8 cellular contexts compared by ENCODE assay signal in the genomic region with DNA sequence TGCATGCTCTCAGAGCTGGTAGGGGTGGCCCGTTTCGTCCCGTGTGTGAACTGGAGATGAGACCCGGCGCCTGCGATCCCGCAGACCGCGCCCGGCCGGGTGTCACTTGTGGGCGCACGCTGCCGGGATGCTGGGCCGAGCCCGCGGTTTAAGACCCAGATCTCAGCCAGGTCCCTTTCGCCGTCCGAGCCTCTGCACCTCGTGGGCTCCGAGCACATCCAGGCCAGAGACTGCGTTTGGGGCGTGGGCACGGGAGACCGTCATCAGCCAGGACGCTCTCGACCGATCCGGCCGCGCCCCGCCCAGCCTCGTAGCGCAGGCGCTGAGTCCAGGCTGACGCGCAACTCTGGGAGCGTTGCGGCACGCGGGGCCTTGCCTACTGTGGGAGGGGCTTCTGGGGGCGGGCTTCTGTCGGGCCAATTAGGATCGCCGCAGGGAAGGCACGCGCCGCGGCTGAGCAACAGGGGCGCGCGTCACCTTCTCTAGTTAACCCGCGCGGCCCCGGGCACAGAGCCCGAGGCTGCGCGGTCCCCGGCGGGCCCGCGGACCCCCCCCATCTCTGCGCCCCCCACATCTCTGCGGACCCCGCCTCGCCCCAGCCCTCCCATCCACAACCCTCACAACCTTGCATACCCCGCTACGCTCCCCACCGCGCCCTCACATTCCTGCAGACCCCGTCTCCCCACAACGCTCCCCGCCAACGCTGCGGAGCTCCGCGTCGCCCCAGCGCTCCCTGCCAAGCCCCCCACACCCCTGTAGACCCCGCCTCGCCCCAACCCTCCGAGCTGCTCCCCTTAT. TPM values are rescaled to one million over a fixed set of nuclear protein-coding genes. Genes with fewer than 3 reads are reported as not detected.
DNase-seq lines count a peak whose midpoint lies in the region; ATAC-seq and TF ChIP-seq lines count a peak whose summit lies in the region.

No MANE protein-coding gene starts in this region.

- ATAC-seq in RWPE2 (ENCODE audit: low read depth), result peak; percentile 87
- ATAC-seq in stimulated activated naive CD8-positive, alpha-beta T cell treated with anti-CD3 and anti-CD28 coated beads, Interleukin-15, amount 100 ng/mL, for 72 hours, result peak; percentile 90

- no peaks in the 10 kb centered on the region for H4K20me1 ChIP-seq in neural cell (ENCODE audit: insufficient read depth)

- H3K4me3 Mint-ChIP-seq in stimulated activated naive CD8-positive, alpha-beta T cell treated with anti-CD3 and anti-CD28 coated beads, Interleukin-15, amount 100 ng/mL, for 72 hours, result peak overlapping the region; percentile 91 to 95

- no peak for TF ChIP-seq EP300 in neural cell (conservative IDR thresholded peaks at IDR 0.05; ENCODE audit: poor library complexity, severe bottlenecking)

- no peaks in the 10 kb centered on the region for H3K9me2 ChIP-seq in neural cell (ENCODE audit: insufficient read depth, low read length)

- H2AFZ ChIP-seq in neural cell (ENCODE audit: low read depth, low read length), result peak overlapping the region; percentile 87

- DNase-seq in Daoy (ENCODE audit: low read depth) (peak; percentile 97), H4 (ENCODE audit: low spot score) (peak; percentile 95), LoVo (ENCODE audit: low spot score) (peak; percentile 97), RWPE2 (ENCODE audit: low spot score) (peak; percentile 98), fibroblast of pulmonary artery (ENCODE audit: low read depth) (peak; percentile 97)
- peak; percentile 97 for DNase-seq in activated effector memory CD4-positive, alpha-beta T cell treated with Interleukin-2 at 50 U/mL for 16 hours
- DNase-seq in stimulated activated naive CD8-positive, alpha-beta T cell treated with anti-CD3 and anti-CD28 coated beads, Interleukin-15, amount 100 ng/mL, for 72 hours, result peak; percentile 95 to 98

- H3K9ac ChIP-seq in neural cell (ENCODE audit: low read length), result peak overlapping the region; percentile 88

- H3K4me1 ChIP-seq in RWPE2 (ENCODE audit: insufficient read depth, poor library complexity, severe bottlenecking), result peaks cover 4% of the 10 kb centered on the region

- peak overlapping the region; percentile 94 to 96 for H3K27ac Mint-ChIP-seq in stimulated activated naive CD8-positive, alpha-beta T cell treated with anti-CD3 and anti-CD28 coated beads, Interleukin-15, amount 100 ng/mL, for 72 hours

- H3K4me1 Mint-ChIP-seq in stimulated activated naive CD8-positive, alpha-beta T cell treated with anti-CD3 and anti-CD28 coated beads, Interleukin-15, amount 100 ng/mL, for 72 hours, result peaks cover 42% of the 10 kb centered on the region

- H3K27me3 Mint-ChIP-seq in stimulated activated naive CD8-positive, alpha-beta T cell treated with anti-CD3 and anti-CD28 coated beads, Interleukin-15, amount 100 ng/mL, for 72 hours, result no peaks in the 10 kb centered on the region

- H3K27me3 ChIP-seq in RWPE2 (ENCODE audit: insufficient read depth, poor library complexity, severe bottlenecking) (no peaks in the 10 kb centered on the region), neural cell (ENCODE audit: insufficient read depth, low read depth, low read length) (no peaks in the 10 kb centered on the region)

- no peaks in the 10 kb centered on the region for H3K9me3 Mint-ChIP-seq in stimulated activated naive CD8-positive, alpha-beta T cell treated with anti-CD3 and anti-CD28 coated beads, Interleukin-15, amount 100 ng/mL, for 72 hours

- no peaks in the 10 kb centered on the region for H3K36me3 ChIP-seq in RWPE2 (ENCODE audit: low read depth)
- no peaks in the 10 kb centered on the region for H3K36me3 ChIP-seq in neural cell (ENCODE audit: insufficient read depth, low read length)

- H3K27ac ChIP-seq in RWPE2 (ENCODE audit: poor library complexity, severe bottlenecking) (peak overlapping the region; percentile 56), neural cell (ENCODE audit: low read length) (peak overlapping the region; percentile 79)

- TF ChIP-seq CTCF in RWPE2 (IDR thresholded peaks at IDR 0.05; ENCODE audit: poor library complexity, severe bottlenecking) (no peak), fibroblast of pulmonary artery (IDR thresholded peaks at IDR 0.05; ENCODE audit: low read length, missing control alignments) (no peak), neural cell (IDR thresholded peaks at IDR 0.05; ENCODE audit: poor library complexity, severe bottlenecking) (peak; percentile 7)

- H3K4me3 ChIP-seq in RWPE2 (ENCODE audit: severe bottlenecking) (peak overlapping the region; percentile 35), fibroblast of pulmonary artery (replicated peaks; ENCODE audit: low read depth, low read length) (peak overlapping the region; percentile 65), neural cell (ENCODE audit: low read length) (peak overlapping the region; percentile 78)

- no peaks in the 10 kb centered on the region for H3K79me2 ChIP-seq in neural cell (replicated peaks; ENCODE audit: insufficient read depth, low read length)

- no peak for TF ChIP-seq RAD21 in neural cell (conservative IDR thresholded peaks at IDR 0.05)

- peak overlapping the region; percentile 92 for H3K4me2 ChIP-seq in neural cell (ENCODE audit: low read length)

- no peaks in the 10 kb centered on the region for H3F3A ChIP-seq in neural cell (ENCODE audit: insufficient read depth, low read length, poor library complexity, severe bottlenecking)

- H3K9me3 ChIP-seq in RWPE2 (ENCODE audit: severe bottlenecking), result no peaks in the 10 kb centered on the region
- no peaks in the 10 kb centered on the region for H3K9me3 ChIP-seq in neural cell (ENCODE audit: low read length)

TF ChIP-seq in neural cell, 6 proteins besides CTCF, POLR2A, EP300 and RAD21:
- TF ChIP-seq, protein P1, sequence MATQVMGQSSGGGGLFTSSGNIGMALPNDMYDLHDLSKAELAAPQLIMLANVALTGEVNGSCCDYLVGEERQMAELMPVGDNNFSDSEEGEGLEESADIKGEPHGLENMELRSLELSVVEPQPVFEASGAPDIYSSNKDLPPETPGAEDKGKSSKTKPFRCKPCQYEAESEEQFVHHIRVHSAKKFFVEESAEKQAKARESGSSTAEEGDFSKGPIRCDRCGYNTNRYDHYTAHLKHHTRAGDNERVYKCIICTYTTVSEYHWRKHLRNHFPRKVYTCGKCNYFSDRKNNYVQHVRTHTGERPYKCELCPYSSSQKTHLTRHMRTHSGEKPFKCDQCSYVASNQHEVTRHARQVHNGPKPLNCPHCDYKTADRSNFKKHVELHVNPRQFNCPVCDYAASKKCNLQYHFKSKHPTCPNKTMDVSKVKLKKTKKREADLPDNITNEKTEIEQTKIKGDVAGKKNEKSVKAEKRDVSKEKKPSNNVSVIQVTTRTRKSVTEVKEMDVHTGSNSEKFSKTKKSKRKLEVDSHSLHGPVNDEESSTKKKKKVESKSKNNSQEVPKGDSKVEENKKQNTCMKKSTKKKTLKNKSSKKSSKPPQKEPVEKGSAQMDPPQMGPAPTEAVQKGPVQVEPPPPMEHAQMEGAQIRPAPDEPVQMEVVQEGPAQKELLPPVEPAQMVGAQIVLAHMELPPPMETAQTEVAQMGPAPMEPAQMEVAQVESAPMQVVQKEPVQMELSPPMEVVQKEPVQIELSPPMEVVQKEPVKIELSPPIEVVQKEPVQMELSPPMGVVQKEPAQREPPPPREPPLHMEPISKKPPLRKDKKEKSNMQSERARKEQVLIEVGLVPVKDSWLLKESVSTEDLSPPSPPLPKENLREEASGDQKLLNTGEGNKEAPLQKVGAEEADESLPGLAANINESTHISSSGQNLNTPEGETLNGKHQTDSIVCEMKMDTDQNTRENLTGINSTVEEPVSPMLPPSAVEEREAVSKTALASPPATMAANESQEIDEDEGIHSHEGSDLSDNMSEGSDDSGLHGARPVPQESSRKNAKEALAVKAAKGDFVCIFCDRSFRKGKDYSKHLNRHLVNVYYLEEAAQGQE (IDR thresholded peaks at IDR 0.05; ENCODE audit: borderline replicate concordance), result peak; percentile 70
- TF ChIP-seq MXI1 (conservative IDR thresholded peaks at IDR 0.05; ENCODE audit: poor library complexity, severe bottlenecking) (peak; percentile 90), EZH2 (IDR thresholded peaks at IDR 0.05; ENCODE audit: borderline replicate concordance, insufficient read depth, low read length, poor library complexity, severe bottlenecking) (no peak), TAF1 (IDR thresholded peaks at IDR 0.05; ENCODE audit: low read depth) (peak; percentile 32), SMC3 (conservative IDR thresholded peaks at IDR 0.05; ENCODE audit: poor library complexity) (peak; percentile 40), POLR2AphosphoS5 (IDR thresholded peaks at IDR 0.05) (peak; percentile 95)

RNA-seq across cellular contexts. Expression of gene CEMP1, which starts 0.7 kb away (rescaled TPM):
- total RNA-seq in Daoy (2014; rRNA removed; shearing (Covaris generic)), result not detected in 2 replicates
- 0.08 TPM in 1 of 2 replicates, not detected in the other for total RNA-seq in H4 (2014; rRNA removed; shearing (Covaris generic))
- 0.46 TPM in 1 of 2 replicates, not detected in the other for polyA plus RNA-seq in neural cell
- polyA minus RNA-seq in neural cell, result 0.97 and 1.6 TPM in 2 replicates

RNA-seq across cellular contexts. Expression of gene PDPK1, which starts 5.9 kb away (rescaled TPM):
- 10.5 and 12.8 TPM in 2 replicates for total RNA-seq in Daoy (2014; rRNA removed; shearing (Covaris generic))
- total RNA-seq in H4 (2014; rRNA removed; shearing (Covaris generic)), result 8.2 and 9.4 TPM in 2 replicates
- 18.6 and 20.1 TPM in 2 replicates for polyA plus RNA-seq in neural cell
- 36.8 and 45.3 TPM in 2 replicates for polyA minus RNA-seq in neural cell

RNA-seq across cellular contexts. Expression of gene AMDHD2, which starts 11.7 kb away (rescaled TPM):
- total RNA-seq in Daoy (2014; rRNA removed; shearing (Covaris generic)), result 11.7 and 22.0 TPM in 2 replicates
- total RNA-seq in H4 (2014; rRNA removed; shearing (Covaris generic)), result 15.8 and 24.6 TPM in 2 replicates
- 50.0 and 80.3 TPM in 2 replicates for polyA plus RNA-seq in neural cell
- polyA minus RNA-seq in neural cell, result 17.0 and 19.5 TPM in 2 replicates

RNA-seq across cellular contexts. Expression of gene ATP6V0C, which starts 18.1 kb away (rescaled TPM):
- total RNA-seq in Daoy (2014; rRNA removed; shearing (Covaris generic)), result 19.9 and 31.2 TPM in 2 replicates
- 39.7 and 40.5 TPM in 2 replicates for total RNA-seq in H4 (2014; rRNA removed; shearing (Covaris generic))
- polyA plus RNA-seq in neural cell, result 89.7 and 100 TPM in 2 replicates
- polyA minus RNA-seq in neural cell, result 42.8 and 46.3 TPM in 2 replicates

RNA-seq across cellular contexts. Expression of gene TBC1D24, which starts 57.0 kb away (rescaled TPM):
- total RNA-seq in Daoy (2014; rRNA removed; shearing (Covaris generic)), result 5.6 and 6.8 TPM in 2 replicates
- 5.6 and 5.9 TPM in 2 replicates for total RNA-seq in H4 (2014; rRNA removed; shearing (Covaris generic))
- polyA plus RNA-seq in neural cell, result 27.1 and 30.1 TPM in 2 replicates
- polyA minus RNA-seq in neural cell, result 43.1 and 46.7 TPM in 2 replicates

Comparison
In these comparisons a context has a peak if more than half of its experiments do, and no peak if none do; other contexts are left out.
1. Peak in every context shown above with its lines: DNase-seq, ATAC-seq, H3K4me3 ChIP-seq and H3K27ac ChIP-seq.